Comparison of ENCODE assay signal across 8 cellular contexts in genomic region chr1:91555821-91556531, GRCh38. TPM values are rescaled to one million over a fixed set of nuclear protein-coding genes. Genes with fewer than 3 reads are reported as not detected.
DNase-seq lines count a peak whose midpoint lies in the region; ATAC-seq, FAIRE-seq and TF ChIP-seq lines count a peak whose summit lies in the region.

No MANE protein-coding gene starts in this region.

- no peak for TF ChIP-seq CTCF in epithelial cell of esophagus (IDR thresholded peaks at IDR 0.05; ENCODE audit: insufficient read depth, low read depth, low read length, missing control alignments)
- TF ChIP-seq CTCF in body of pancreas (IDR thresholded peaks at IDR 0.05), result no peak
- TF ChIP-seq CTCF in testis (IDR thresholded peaks at IDR 0.05), result no peak

- H3K36me3 ChIP-seq in body of pancreas (replicated peaks in 1 of 2; ENCODE audit: insufficient read depth in 1 of 2, low read depth in 2 of 2), result no peaks in the 10 kb centered on the region
- H3K36me3 ChIP-seq in testis (ENCODE audit: low read depth, missing control alignments), result no peaks in the 10 kb centered on the region

- H3K27me3 ChIP-seq in body of pancreas (no peaks in the 10 kb centered on the region), testis (no peaks in the 10 kb centered on the region)

- WGBS in body of pancreas, 2 donors, result 60 to 73% methylated on average over 7 of the region's 7 CpGs
- WGBS in testis, 2 donors, result 73 to 85% methylated on average over 7 of the region's 7 CpGs

- H3K9me3 ChIP-seq in body of pancreas, result no peaks in the 10 kb centered on the region
- no peaks in the 10 kb centered on the region for H3K9me3 ChIP-seq in testis

- H3K4me3 ChIP-seq in epithelial cell of esophagus (ENCODE audit: low read length), result no peak overlapping the region
- H3K4me3 ChIP-seq in body of pancreas, result no peak overlapping the region
- H3K4me3 ChIP-seq in testis, result no peak overlapping the region

- peak; percentile 26 to 73 for DNase-seq in activated CD4-positive, alpha-beta T cell treated with anti-CD3 and anti-CD28 coated beads, Interleukin-2, amount 50 U/mL, for 24 hours (ENCODE audit: low read depth in 1 of 2, low spot score in 1 of 2)
- DNase-seq in epithelial cell of esophagus (ENCODE audit: low read depth) (peak; percentile 81), body of pancreas (no peak), T1000 (lab: John Stamatoyannopoulos, UW) (no peak), urothelium cell line (ENCODE audit: low spot score) (no peak), testis (no peak)
- DNase-seq in stimulated activated CD8-positive, alpha-beta memory T cell treated with anti-CD3 and anti-CD28 coated beads, Interleukin-12 subunit alpha, Interleukin-12 subunit beta, amount 100 ng/mL, for 24 hours (ENCODE audit: extremely low read depth), result peak; percentile 26

- no peak for FAIRE-seq in urothelium cell line (lab: Jason Lieb, UNC)

- H3K4me1 ChIP-seq in body of pancreas, result no peaks in the 10 kb centered on the region
- H3K4me1 ChIP-seq in testis, result no peaks in the 10 kb centered on the region

- intact Hi-C loops in body of pancreas (cut with DNase I) (no loop called here), testis (cut with DNase I; ENCODE audit: low total_unique reads) (no loop called here)

- TF ChIP-seq POLR2A in body of pancreas (IDR thresholded peaks at IDR 0.05) (no peak), testis (IDR thresholded peaks at IDR 0.05) (no peak)

- H3K27ac ChIP-seq in body of pancreas, result no peak overlapping the region
- H3K27ac ChIP-seq in testis, result no peak overlapping the region

- ATAC-seq in HG02610 (IDR thresholded peaks at IDR 0.05; ENCODE audit: unreplicated experiment) (peak; percentile 92), body of pancreas (no peak)

RNA-seq across cellular contexts. Expression of gene CDC7, which starts 55.3 kb away (rescaled TPM):
- total RNA-seq in body of pancreas (under 1 TPM; 0.66 to 0.78 TPM), testis (10 to 100 TPM; 15.5 to 22.4 TPM)
- polyA plus RNA-seq in testis (ENCODE audit: insufficient read depth, low read depth, low replicate concordance), result 24.2 TPM

Comparison
In these comparisons a context has a peak if more than half of its experiments do, and no peak if none do; other contexts are left out.
1. DNase-seq: peak in activated CD4-positive, alpha-beta T cell treated with anti-CD3 and anti-CD28 coated beads, Interleukin-2, amount 50 U/mL, for 24 hours (2 of 2), epithelial cell of esophagus (single experiment) and stimulated activated CD8-positive, alpha-beta memory T cell treated with anti-CD3 and anti-CD28 coated beads, Interleukin-12 subunit alpha, Interleukin-12 subunit beta, amount 100 ng/mL, for 24 hours (single experiment); none in body of pancreas (0 of 4), T1000 (single experiment), urothelium cell line (single experiment) and testis (single experiment).
2. RNA of gene CDC7, which starts 55.3 kb away (total RNA-seq): 15.5 to 22.4 TPM in testis; 0.66 to 0.78 TPM in body of pancreas; every median in the first group is over 4 times any median in the second.